14 cellular contexts compared by ENCODE assay signal in genomic region chrX:38061335-38061734, GRCh38. TPM values are rescaled to one million over a fixed set of nuclear protein-coding genes. Genes with fewer than 3 reads are reported as not detected.
A peak's percentile ranks its signal among the peaks of the same experiment; 100 is the strongest.
DNase-seq lines count a peak whose midpoint lies in the region; ATAC-seq and TF ChIP-seq lines count a peak whose summit lies in the region.
"Had no signal": no experiment of that assay in that cellular context is flagged by ENCODE, and none has a peak within 500 bp of the region (broad histone marks: within the 10 kb centered on the region; RNA-seq: fewer than 3 reads in every experiment).

No MANE protein-coding gene starts in this region.

- H3K79me2 ChIP-seq in ACC112 (ENCODE audit: control insufficient read depth, insufficient read depth, low read length, unreplicated experiment): no peaks in the 10 kb centered on the region

- H3K27ac ChIP-seq in ACC112 (ENCODE audit: low read depth, low read length): peak overlapping the region; percentile 36; the same call in 1 of the 2 replicates
- peak overlapping the region; percentile 71 for H3K27ac ChIP-seq in HUES48 (ENCODE audit: low read depth, low read length)
- no peak overlapping the region for H3K27ac ChIP-seq in foreskin keratinocyte
- H3K27ac ChIP-seq in colonic mucosa: no peak overlapping the region
- no peak overlapping the region for H3K27ac ChIP-seq in CD8-positive, alpha-beta T cell (ENCODE audit: low read depth, low read length)
- H3K27ac ChIP-seq: BLaER1 treated with 17β-estradiol and CSF1 and Interleukin-3, amounts not matched to agents 10 nM and 100 nM; WERI-Rb-1 had no signal

- in situ Hi-C loops in SK-MEL-5 (cut with HindIII; ENCODE audit: low pct_unique_long_range_greater_than_20kb, low sequenced_read_pairs): no loop called here

- H3K4me1 Mint-ChIP-seq in CD8-positive, alpha-beta T cell (ENCODE audit: low read depth): no peaks in the 10 kb centered on the region

- H3K9ac ChIP-seq in HUES48 (ENCODE audit: low read depth, low read length): no peak overlapping the region
- H3K9ac ChIP-seq in colonic mucosa (ENCODE audit: low read depth in 2 of 2, low read length in 2 of 2): no peak overlapping the region
- H3K9ac ChIP-seq: BLaER1 treated with 17β-estradiol and CSF1 and Interleukin-3, amounts not matched to agents 10 nM and 100 nM had no signal

- H3K27me3 ChIP-seq in ACC112 (ENCODE audit: insufficient read depth, low read length): no peaks in the 10 kb centered on the region
- H3K27me3 ChIP-seq in HUES48 (ENCODE audit: control insufficient read depth, insufficient read depth, low read length): no peaks in the 10 kb centered on the region
- no peaks in the 10 kb centered on the region for H3K27me3 ChIP-seq in foreskin keratinocyte
- no peaks in the 10 kb centered on the region for H3K27me3 ChIP-seq in colonic mucosa
- no peaks in the 10 kb centered on the region for H3K27me3 ChIP-seq in CD8-positive, alpha-beta T cell (ENCODE audit: insufficient read depth, low read length)
- H3K27me3 ChIP-seq: BLaER1 treated with 17β-estradiol and CSF1 and Interleukin-3, amounts not matched to agents 10 nM and 100 nM; brain microvascular endothelial cell had no signal

- H3K36me3 Mint-ChIP-seq in CD8-positive, alpha-beta T cell: no peaks in the 10 kb centered on the region

- H3K4me3 Mint-ChIP-seq in CD8-positive, alpha-beta T cell: no peak overlapping the region

- POLR2A ChIA-PET in CD8-positive, alpha-beta T cell (lab: Charles Lee): no interaction called here

- H3K9me3 Mint-ChIP-seq in CD8-positive, alpha-beta T cell: no peaks in the 10 kb centered on the region

- CTCF ChIA-PET in CD8-positive, alpha-beta T cell (lab: Charles Lee): no interaction called here

- H3K4me3 ChIP-seq in ACC112 (ENCODE audit: low read depth, low read length) (no peak overlapping the region), HUES48 (ENCODE audit: low read depth, low read length) (no peak overlapping the region), colonic mucosa (no peak overlapping the region)
- H3K4me3 ChIP-seq in CD8-positive, alpha-beta T cell (ENCODE audit: low read depth, low read length): no peak overlapping the region
- H3K4me3 ChIP-seq: BLaER1 treated with 17β-estradiol and CSF1 and Interleukin-3, amounts not matched to agents 10 nM and 100 nM; lung had no signal

- no peak overlapping the region for H3K27ac Mint-ChIP-seq in CD8-positive, alpha-beta T cell

- H3K27me3 Mint-ChIP-seq in CD8-positive, alpha-beta T cell (ENCODE audit: low read depth): no peaks in the 10 kb centered on the region

- H3K4me1 ChIP-seq in ACC112 (ENCODE audit: control insufficient read depth, insufficient read depth, low read length, unreplicated experiment) (peaks cover 17% of the 10 kb centered on the region), HUES48 (ENCODE audit: control insufficient read depth, insufficient read depth, low read length) (0 out of 2 replicates have a peak, but pooled peaks cover 5% of the 10 kb centered on the region), foreskin keratinocyte (peaks cover 14% of the 10 kb centered on the region), colonic mucosa (no peaks in the 10 kb centered on the region)
- no peaks in the 10 kb centered on the region for H3K4me1 ChIP-seq in CD8-positive, alpha-beta T cell (ENCODE audit: insufficient read depth, low read length)

- H2AFZ ChIP-seq in ACC112 (ENCODE audit: low read length, unreplicated experiment): no peak overlapping the region

- peak; percentile 79 for DNase-seq in SK-MEL-5 (ENCODE audit: low read depth, low spot score)
- peak in 1 of 2 donors; percentile 20 for DNase-seq in foreskin keratinocyte
- no peak for DNase-seq in GM10266 (ENCODE audit: extremely low spot score)
- no peak for DNase-seq in colonic mucosa
- no peak for DNase-seq in CD8-positive, alpha-beta T cell
- DNase-seq: brain microvascular endothelial cell; NCI-H187; stimulated activated CD4-positive, alpha-beta T cell treated with anti-CD3 and anti-CD28 coated beads, Interleukin-4, amount 100 ng/mL, for 4 hours; WERI-Rb-1 had no signal

- intact Hi-C loops in colonic mucosa (cut with DNase I): no loop called here
- intact Hi-C loops in CD8-positive, alpha-beta T cell (cut with DNase I, micrococcal nuclease): no loop called here

- H3K9me3 ChIP-seq in HUES48 (ENCODE audit: control insufficient read depth, insufficient read depth, low read length) (no peaks in the 10 kb centered on the region), colonic mucosa (no peaks in the 10 kb centered on the region)
- H3K9me3 ChIP-seq in CD8-positive, alpha-beta T cell (ENCODE audit: low read length): no peaks in the 10 kb centered on the region

- no peaks in the 10 kb centered on the region for H3K36me3 ChIP-seq in ACC112 (ENCODE audit: insufficient read depth, low read length)
- H3K36me3 ChIP-seq in HUES48 (ENCODE audit: control insufficient read depth, insufficient read depth, low read length): no peaks in the 10 kb centered on the region
- H3K36me3 ChIP-seq in colonic mucosa: no peaks in the 10 kb centered on the region
- H3K36me3 ChIP-seq in CD8-positive, alpha-beta T cell (ENCODE audit: insufficient read depth, low read length): no peaks in the 10 kb centered on the region
- H3K36me3 ChIP-seq: BLaER1 treated with 17β-estradiol and CSF1 and Interleukin-3, amounts not matched to agents 10 nM and 100 nM; brain microvascular endothelial cell; WERI-Rb-1 had no signal

- peak; percentile 58 for ATAC-seq in foreskin keratinocyte
- ATAC-seq in GM18498 (IDR thresholded peaks at IDR 0.05; ENCODE audit: unreplicated experiment): no peak
- ATAC-seq in CD8-positive, alpha-beta T cell: no peak

- TF ChIP-seq CTCF in foreskin keratinocyte (conservative IDR thresholded peaks at IDR 0.05): no peak
- TF ChIP-seq CTCF in GM10266 (IDR thresholded peaks at IDR 0.05; ENCODE audit: control insufficient read depth, insufficient read depth, low read depth, missing control alignments): no peak
- no peak for TF ChIP-seq CTCF in colonic mucosa (IDR thresholded peaks at IDR 0.05)
- no peak for TF ChIP-seq CTCF in CD8-positive, alpha-beta T cell (IDR thresholded peaks at IDR 0.05)

RNA-seq across cellular contexts. Expression of gene SYTL5, which starts 55.0 kb away (rescaled TPM):
- 67.0 and 69.1 TPM in 2 replicates for total RNA-seq in SK-MEL-5 (2014; rRNA removed; shearing (Covaris generic))
- polyA plus RNA-seq in SK-MEL-5 (2015; cell fraction: cytosol; rRNA removed): 23.5 and 32.5 TPM in 2 replicates
- polyA plus RNA-seq in SK-MEL-5 (2015; cell fraction: nucleus; rRNA removed): 22.1 and 26.0 TPM in 2 replicates
- total RNA-seq in foreskin keratinocyte (0.04 and 0.10 TPM in 2 replicates), colonic mucosa (1 to 10 TPM; 5.4 to 7.1 TPM)
- 0.03 TPM in 1 of 2 replicates, not detected in the other for polyA plus RNA-seq in foreskin keratinocyte
- not detected for total RNA-seq in CD8-positive, alpha-beta T cell

Comparison
In these comparisons a context has a peak if more than half of its experiments do, and no peak if none do; other contexts are left out.
1. H3K27ac ChIP-seq: peak in ACC112 (single experiment) and HUES48 (single experiment); none in foreskin keratinocyte (single experiment), colonic mucosa (single experiment) and CD8-positive, alpha-beta T cell (single experiment).